Comparison of ENCODE assay signal across 1 cellular context in genomic region chr1:171455967-171456366, GRCh38.
TF ChIP-seq lines count a peak whose summit lies in the region.

No MANE protein-coding gene starts in this region.

TF ChIP-seq in GM23338, 12 proteins besides CTCF, POLR2A, EP300 and RAD21 (continued from another document):
- TF ChIP-seq REST (IDR thresholded peaks at IDR 0.05; ENCODE audit: unreplicated experiment) (no peak), EZH2phosphoT487 (IDR thresholded peaks at IDR 0.05; ENCODE audit: unreplicated experiment) (no peak), POLR2AphosphoS5 (IDR thresholded peaks at IDR 0.05; ENCODE audit: low read depth) (no peak), ZNF114 (CRISPR knock-in tag; IDR thresholded peaks at IDR 0.05) (no peak), ZNF462 (CRISPR knock-in tag; IDR thresholded peaks at IDR 0.05) (no peak), ZNF331 (CRISPR knock-in tag; IDR thresholded peaks at IDR 0.05; ENCODE audit: low read depth) (no peak)
